ENCODE assay signal across 21 cellular contexts in genomic region chr10:70981936-70982335, GRCh38.
DNase-seq lines count a peak whose midpoint lies in the region; ATAC-seq and TF ChIP-seq lines count a peak whose summit lies in the region.
"Had no signal": no experiment of that assay in that cellular context is flagged by ENCODE, and none has a peak within 500 bp of the region (broad histone marks: within the 10 kb centered on the region; RNA-seq: fewer than 3 reads in every experiment).

No MANE protein-coding gene starts in this region.

- peak overlapping the region; percentile 9 to 62 (median 47); a peak in 21 of 22 replicates for H3K4me2 ChIP-seq in BLaER1 treated with 17β-estradiol and CSF1 and Interleukin-3, amounts not matched to agents 10 nM and 100 nM
- no peak overlapping the region for H3K4me2 ChIP-seq in GM23338

- H3K9me3 Mint-ChIP-seq in CD8-positive, alpha-beta memory T cell, result no peaks in the 10 kb centered on the region
- no peaks in the 10 kb centered on the region for H3K9me3 Mint-ChIP-seq in activated CD8-positive, alpha-beta T cell treated with anti-CD3 and anti-CD28 coated beads, Interleukin-2, amount 10 ng/mL, durations not matched to agents 7 days and 5 days (ENCODE audit: insufficient read depth)
- H3K9me3 Mint-ChIP-seq in natural killer cell, result no peaks in the 10 kb centered on the region
- no peaks in the 10 kb centered on the region; the same call in 2 of the 3 replicates for H3K9me3 Mint-ChIP-seq in GM23338

- no peak for TF ChIP-seq CTCF in natural killer cell (IDR thresholded peaks at IDR 0.05)
- TF ChIP-seq CTCF in GM23338 (conservative IDR thresholded peaks at IDR 0.05; ENCODE audit: low read depth in 2 of 2), result no peak

- peaks cover 0 to 5% (median 0%) of the 10 kb centered on the region in 11 experiments; a peak in 2 of 22 replicates for H3K9me3 ChIP-seq in BLaER1 treated with 17β-estradiol and CSF1 and Interleukin-3, amounts not matched to agents 10 nM and 100 nM (replicated peaks in 1 of 11)
- H3K9me3 ChIP-seq in CD8-positive, alpha-beta memory T cell (ENCODE audit: low read length), result no peaks in the 10 kb centered on the region
- H3K9me3 ChIP-seq: body of pancreas had no signal

- H3K27me3 ChIP-seq in BLaER1 treated with 17β-estradiol and CSF1 and Interleukin-3, amounts not matched to agents 10 nM and 100 nM, result no peaks in the 10 kb centered on the region
- H3K27me3 ChIP-seq in CD8-positive, alpha-beta memory T cell (ENCODE audit: insufficient read depth, low read length, poor library complexity, severe bottlenecking), result no peaks in the 10 kb centered on the region
- H3K27me3 ChIP-seq in GM23338 (ENCODE audit: insufficient read depth), result no peaks in the 10 kb centered on the region
- H3K27me3 ChIP-seq: body of pancreas had no signal

- no peak overlapping the region for H2AFZ ChIP-seq in GM23338

- no peak for ATAC-seq in activated CD8-positive, alpha-beta T cell treated with anti-CD3 and anti-CD28 coated beads, Interleukin-2, amount 10 ng/mL, durations not matched to agents 7 days and 5 days
- peak; percentile 30 to 41 (median 35) for ATAC-seq in natural killer cell
- no peak for ATAC-seq in GM23338
- no peak for ATAC-seq in GM21447 (IDR thresholded peaks at IDR 0.05; ENCODE audit: unreplicated experiment)
- ATAC-seq: body of pancreas, left cardiac atrium, Panc1 had no signal

- intact Hi-C loops in natural killer cell (cut with micrococcal nuclease), result no loop called here

- H3K27ac ChIP-seq in BLaER1 treated with 17β-estradiol and CSF1 and Interleukin-3, amounts not matched to agents 10 nM and 100 nM, result peak overlapping the region in 7 of 11 experiments; percentile 28 to 65 (median 45); a peak in 11 of 22 replicates
- H3K27ac ChIP-seq in CD8-positive, alpha-beta memory T cell (ENCODE audit: low read depth, low read length), result no peak overlapping the region
- H3K27ac ChIP-seq in GM23338 (ENCODE audit: low read depth), result no peak overlapping the region
- H3K27ac ChIP-seq: body of pancreas had no signal

- H3K4me3 Mint-ChIP-seq in CD8-positive, alpha-beta memory T cell, result peak overlapping the region in 6 of 7 donors; percentile 47 to 86 (median 66)
- no peak overlapping the region for H3K4me3 Mint-ChIP-seq in activated CD8-positive, alpha-beta T cell treated with anti-CD3 and anti-CD28 coated beads, Interleukin-2, amount 10 ng/mL, durations not matched to agents 7 days and 5 days
- peak overlapping the region; percentile 72 for H3K4me3 Mint-ChIP-seq in natural killer cell
- no peak overlapping the region for H3K4me3 Mint-ChIP-seq in GM23338

- no peaks in the 10 kb centered on the region for H3F3A ChIP-seq in GM23338 (replicated peaks; ENCODE audit: low read depth)

- no peaks in the 10 kb centered on the region for H3K9me2 ChIP-seq in GM23338 (ENCODE audit: insufficient read depth)

- H3K4me3 ChIP-seq in BLaER1 treated with 17β-estradiol and CSF1 and Interleukin-3, amounts not matched to agents 10 nM and 100 nM, result 0 out of 20 replicates have a peak overlapping the region, but pooled peaks of 1 of the 10 experiments have one; percentile 5
- H3K4me3 ChIP-seq in CD8-positive, alpha-beta memory T cell (ENCODE audit: low read length), result no peak overlapping the region
- no peak overlapping the region for H3K4me3 ChIP-seq in GM23338
- H3K4me3 ChIP-seq: body of pancreas had no signal

- peaks cover 23 to 35% (median 34%) of the 10 kb centered on the region in 3 donors for H3K4me1 Mint-ChIP-seq in CD8-positive, alpha-beta memory T cell
- H3K4me1 Mint-ChIP-seq in activated CD8-positive, alpha-beta T cell treated with anti-CD3 and anti-CD28 coated beads, Interleukin-2, amount 10 ng/mL, durations not matched to agents 7 days and 5 days (ENCODE audit: low read depth), result peaks cover 44% of the 10 kb centered on the region
- H3K4me1 Mint-ChIP-seq in natural killer cell (peaks cover 38 to 54% of the 10 kb centered on the region in 2 donors), GM23338 (peaks cover 2% of the 10 kb centered on the region)

- no peaks in the 10 kb centered on the region for H4K20me1 ChIP-seq in BLaER1 treated with 17β-estradiol and CSF1 and Interleukin-3, amounts not matched to agents 10 nM and 100 nM
- no peaks in the 10 kb centered on the region for H4K20me1 ChIP-seq in GM23338 (replicated peaks; ENCODE audit: insufficient read depth)

- CTCF ChIA-PET in CD8-positive, alpha-beta memory T cell (lab: Charles Lee), result interaction anchor here (1.5 kb wide), 1 partner anchor 15 kb away, joined by 3 read pairs; no protein-coding TSS in a partner anchor
- CTCF ChIA-PET in activated CD8-positive, alpha-beta T cell treated with anti-CD3 and anti-CD28 coated beads, Interleukin-2, amount 10 ng/mL, durations not matched to agents 7 days and 5 days (lab: Charles Lee), result interaction anchor here (1.0 kb wide), 1 partner anchor 15 kb away, joined by 3 read pairs; no protein-coding TSS in a partner anchor

- H3K27me3 Mint-ChIP-seq in CD8-positive, alpha-beta memory T cell, result peaks cover 0 to 6% of the 10 kb centered on the region in 2 donors
- no peaks in the 10 kb centered on the region for H3K27me3 Mint-ChIP-seq in activated CD8-positive, alpha-beta T cell treated with anti-CD3 and anti-CD28 coated beads, Interleukin-2, amount 10 ng/mL, durations not matched to agents 7 days and 5 days (ENCODE audit: low read depth)
- H3K27me3 Mint-ChIP-seq in natural killer cell (ENCODE audit: low read depth in 2 of 2) (no peaks in the 10 kb centered on the region), GM23338 (ENCODE audit: insufficient read depth, low read depth, poor library complexity) (peaks cover 6% of the 10 kb centered on the region)

- no peaks in the 10 kb centered on the region for H3K36me3 Mint-ChIP-seq in CD8-positive, alpha-beta memory T cell
- H3K36me3 Mint-ChIP-seq in activated CD8-positive, alpha-beta T cell treated with anti-CD3 and anti-CD28 coated beads, Interleukin-2, amount 10 ng/mL, durations not matched to agents 7 days and 5 days (ENCODE audit: low read depth), result no peaks in the 10 kb centered on the region
- no peaks in the 10 kb centered on the region for H3K36me3 Mint-ChIP-seq in natural killer cell
- no peaks in the 10 kb centered on the region for H3K36me3 Mint-ChIP-seq in GM23338 (ENCODE audit: low read depth)

- H3K27ac Mint-ChIP-seq in CD8-positive, alpha-beta memory T cell, result peak overlapping the region in 7 of 8 donors; percentile 48 to 95 (median 70)
- H3K27ac Mint-ChIP-seq in activated CD8-positive, alpha-beta T cell treated with anti-CD3 and anti-CD28 coated beads, Interleukin-2, amount 10 ng/mL, durations not matched to agents 7 days and 5 days, result peak overlapping the region; percentile 77
- H3K27ac Mint-ChIP-seq in natural killer cell, result peak overlapping the region; percentile 79 to 92
- no peak overlapping the region for H3K27ac Mint-ChIP-seq in GM23338

- POLR2A ChIA-PET in CD8-positive, alpha-beta memory T cell (lab: Charles Lee), result no interaction called here
- POLR2A ChIA-PET in activated CD8-positive, alpha-beta T cell treated with anti-CD3 and anti-CD28 coated beads, Interleukin-2, amount 10 ng/mL, durations not matched to agents 7 days and 5 days (lab: Charles Lee), result no interaction called here

- no peaks in the 10 kb centered on the region for H3K36me3 ChIP-seq in BLaER1 treated with 17β-estradiol and CSF1 and Interleukin-3, amounts not matched to agents 10 nM and 100 nM
- H3K36me3 ChIP-seq in CD8-positive, alpha-beta memory T cell (ENCODE audit: insufficient read depth, low read length), result no peaks in the 10 kb centered on the region
- H3K36me3 ChIP-seq in GM23338 (ENCODE audit: insufficient read depth), result no peaks in the 10 kb centered on the region

- peaks cover 17 to 34% (median 30%) of the 10 kb centered on the region in 10 experiments; a peak in 19 of 20 replicates for H3K4me1 ChIP-seq in BLaER1 treated with 17β-estradiol and CSF1 and Interleukin-3, amounts not matched to agents 10 nM and 100 nM
- H3K4me1 ChIP-seq in CD8-positive, alpha-beta memory T cell (ENCODE audit: insufficient read depth, low read length), result peaks cover 8% of the 10 kb centered on the region
- no peaks in the 10 kb centered on the region for H3K4me1 ChIP-seq in GM23338 (ENCODE audit: insufficient read depth)
- H3K4me1 ChIP-seq: body of pancreas had no signal

- no peak for DNase-seq in CD8-positive, alpha-beta memory T cell
- no peak for DNase-seq in activated CD8-positive, alpha-beta T cell treated with anti-CD3 and anti-CD28 coated beads, Interleukin-2, amount 10 ng/mL, durations not matched to agents 7 days and 5 days
- DNase-seq in natural killer cell (no peak), GM23338 (ENCODE audit: low spot score) (no peak), nucleus accumbens (lab: John Stamatoyannopoulos, UW) (no peak)
- DNase-seq: activated CD4-positive, alpha-beta T cell treated with anti-CD3 and anti-CD28 coated beads for 1 hour; body of pancreas; GF-D8; GOT3; head of caudate nucleus; Kasumi-1; left cardiac atrium; NCI-H1092; NCI-H187; NCI-H2171 treated with DMSO at 0.1 percent for 48 hours; NCI-H524; stimulated activated CD4-positive, alpha-beta T cell treated with anti-CD3 and anti-CD28 coated beads, Interleukin-4, amount 100 ng/mL, for 24 hours; stimulated activated naive CD4-positive, alpha-beta T cell had no signal

- H3K9ac ChIP-seq in BLaER1 treated with 17β-estradiol and CSF1 and Interleukin-3, amounts not matched to agents 10 nM and 100 nM, result peak overlapping the region in 4 of 11 experiments; percentile 11 to 56 (median 18); a peak in 5 of 22 replicates

- no peaks in the 10 kb centered on the region for H3K79me2 ChIP-seq in GM23338 (replicated peaks; ENCODE audit: insufficient read depth)

TF ChIP-seq in GM23338, 12 proteins besides CTCF, POLR2A, EP300 and RAD21 (continues in another document):
- no peak for TF ChIP-seq NANOG (IDR thresholded peaks at IDR 0.05; ENCODE audit: borderline replicate concordance)
- TF ChIP-seq JUNB (IDR thresholded peaks at IDR 0.05; ENCODE audit: unreplicated experiment), result no peak
- TF ChIP-seq EZH2 (IDR thresholded peaks at IDR 0.05; ENCODE audit: low read depth, unreplicated experiment), result no peak
- no peak for TF ChIP-seq ZNF331 (CRISPR knock-in tag; IDR thresholded peaks at IDR 0.05; ENCODE audit: low read depth)
- no peak for TF ChIP-seq POLR2AphosphoS5 (IDR thresholded peaks at IDR 0.05; ENCODE audit: low read depth)

Comparison
In these comparisons a context has a peak if more than half of its experiments do, and no peak if none do; other contexts are left out.
1. H3K27ac ChIP-seq: peak in BLaER1 treated with 17β-estradiol and CSF1 and Interleukin-3, amounts not matched to agents 10 nM and 100 nM (7 of 11); none in CD8-positive, alpha-beta memory T cell (single experiment) and GM23338 (single experiment).
2. H3K4me3 Mint-ChIP-seq: peak in CD8-positive, alpha-beta memory T cell (6 of 7) and natural killer cell (single experiment); none in activated CD8-positive, alpha-beta T cell treated with anti-CD3 and anti-CD28 coated beads, Interleukin-2, amount 10 ng/mL, durations not matched to agents 7 days and 5 days (single experiment) and GM23338 (single experiment).
3. ATAC-seq: peak in natural killer cell (3 of 3); none in activated CD8-positive, alpha-beta T cell treated with anti-CD3 and anti-CD28 coated beads, Interleukin-2, amount 10 ng/mL, durations not matched to agents 7 days and 5 days (single experiment), GM23338 (single experiment) and GM21447 (single experiment).